ENCODE assay signal across 9 cellular contexts in the genomic region with DNA sequence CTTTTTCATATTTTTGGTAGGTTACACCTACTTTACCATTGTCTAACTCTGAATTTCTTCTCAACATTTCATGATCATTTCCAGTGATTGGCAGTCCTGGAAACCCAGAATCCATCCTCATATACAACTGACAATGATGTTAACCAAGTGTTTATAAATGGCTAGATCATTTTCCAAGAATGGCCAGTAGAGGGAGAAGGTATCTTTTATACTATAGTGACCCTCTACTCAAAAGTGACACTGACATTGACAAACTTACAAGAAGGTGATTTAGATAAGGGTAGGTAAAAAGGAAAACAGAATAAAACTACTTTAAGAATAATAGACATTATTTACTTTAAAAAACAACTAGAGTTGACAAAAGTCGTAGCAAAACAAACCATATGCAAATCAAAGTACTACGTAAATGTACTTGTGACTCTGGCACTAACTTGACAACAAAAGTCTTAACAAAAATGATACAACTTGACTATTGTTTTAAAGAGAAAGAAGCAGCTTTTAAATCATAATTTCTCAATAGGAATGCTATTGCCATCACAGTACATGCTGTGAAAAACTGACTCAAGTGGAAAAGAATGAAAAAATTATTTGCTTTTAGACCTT.
A peak's percentile ranks its signal among the peaks of the same experiment; 100 is the strongest.
DNase-seq lines count a peak whose midpoint lies in the region; ATAC-seq and TF ChIP-seq lines count a peak whose summit lies in the region.
"Had no signal": no experiment of that assay in that cellular context is flagged by ENCODE, and none has a peak within 500 bp of the region (broad histone marks: within the 10 kb centered on the region; RNA-seq: fewer than 3 reads in every experiment).

No MANE protein-coding gene starts in this region.

- H3K9me2 ChIP-seq in neural cell (ENCODE audit: insufficient read depth, low read length) = no peaks in the 10 kb centered on the region

- H3F3A ChIP-seq in neural cell (ENCODE audit: insufficient read depth, low read length, poor library complexity, severe bottlenecking) = no peaks in the 10 kb centered on the region

- no peaks in the 10 kb centered on the region for H3K4me1 Mint-ChIP-seq in activated T-helper 2 cell treated with anti-CD3 and anti-CD28 coated beads, Interferon-gamma antibody, Interleukin-2, Interleukin-4, amounts not matched to agents 10 μg/mL and 5 μg/mL and 100 μg/mL, durations not matched to agents 14 hours and 24 hours and 36 hours (ENCODE audit: low read depth)
- H3K4me1 Mint-ChIP-seq in activated T-cell treated with anti-CD3 and anti-CD28 coated beads, Interleukin-2, amount 50 U/mL, for 24 hours (ENCODE audit: low read depth) = no peaks in the 10 kb centered on the region

- H3K36me3 ChIP-seq in body of pancreas (replicated peaks in 1 of 2; ENCODE audit: insufficient read depth in 1 of 2, low read depth in 2 of 2) (peaks cover 0 to 11% of the 10 kb centered on the region in 2 donors), neural cell (ENCODE audit: insufficient read depth, low read length) (no peaks in the 10 kb centered on the region)

- intact Hi-C loops in body of pancreas (cut with DNase I) = no loop called here
- intact Hi-C loops in activated T-helper 2 cell treated with anti-CD3 and anti-CD28 coated beads, Interferon-gamma antibody, Interleukin-2, Interleukin-4, amounts not matched to agents 10 μg/mL and 5 μg/mL and 100 μg/mL, durations not matched to agents 14 hours and 24 hours and 36 hours (cut with micrococcal nuclease) = no loop called here

- H3K4me2 ChIP-seq in neural cell (ENCODE audit: low read length) = no peak overlapping the region

- no peak overlapping the region for H2AFZ ChIP-seq in neural cell (ENCODE audit: low read depth, low read length)

- H3K27me3 Mint-ChIP-seq in activated T-helper 2 cell treated with anti-CD3 and anti-CD28 coated beads, Interferon-gamma antibody, Interleukin-2, Interleukin-4, amounts not matched to agents 10 μg/mL and 5 μg/mL and 100 μg/mL, durations not matched to agents 14 hours and 24 hours and 36 hours (ENCODE audit: low read depth) = no peaks in the 10 kb centered on the region
- H3K27me3 Mint-ChIP-seq in activated T-cell treated with anti-CD3 and anti-CD28 coated beads, Interleukin-2, amount 50 U/mL, for 24 hours = no peaks in the 10 kb centered on the region

- no peak overlapping the region for H3K27ac Mint-ChIP-seq in activated T-helper 2 cell treated with anti-CD3 and anti-CD28 coated beads, Interferon-gamma antibody, Interleukin-2, Interleukin-4, amounts not matched to agents 10 μg/mL and 5 μg/mL and 100 μg/mL, durations not matched to agents 14 hours and 24 hours and 36 hours
- H3K27ac Mint-ChIP-seq in activated T-cell treated with anti-CD3 and anti-CD28 coated beads, Interleukin-2, amount 50 U/mL, for 24 hours = no peak overlapping the region

- WGBS in body of pancreas, 2 donors = 24 to 30% methylated on average over 2 of the region's 2 CpGs

- peaks cover 27% of the 10 kb centered on the region for H3K4me1 ChIP-seq in body of pancreas
- H3K4me1 ChIP-seq: SJCRH30 had no signal

- peak; percentile 40 for TF ChIP-seq CTCF in GM13977 (IDR thresholded peaks at IDR 0.05; ENCODE audit: extremely low read depth, insufficient read depth, missing control alignments)
- TF ChIP-seq CTCF in body of pancreas (IDR thresholded peaks at IDR 0.05) = peak; percentile 18 to 62 (median 56)
- peak; percentile 56 for TF ChIP-seq CTCF in neural cell (IDR thresholded peaks at IDR 0.05; ENCODE audit: poor library complexity, severe bottlenecking)

- TF ChIP-seq RAD21 in neural cell (conservative IDR thresholded peaks at IDR 0.05) = no peak

- TF ChIP-seq POLR2A in body of pancreas (IDR thresholded peaks at IDR 0.05) = no peak

- H3K9me3 ChIP-seq in body of pancreas (no peaks in the 10 kb centered on the region), neural cell (ENCODE audit: low read length) (no peaks in the 10 kb centered on the region)
- H3K9me3 ChIP-seq: SJCRH30 had no signal

- H3K4me3 ChIP-seq in body of pancreas = no peak overlapping the region
- H3K4me3 ChIP-seq in neural cell (ENCODE audit: low read length) = no peak overlapping the region
- H3K4me3 ChIP-seq: SJCRH30 had no signal

- H3K9me3 Mint-ChIP-seq in activated T-helper 2 cell treated with anti-CD3 and anti-CD28 coated beads, Interferon-gamma antibody, Interleukin-2, Interleukin-4, amounts not matched to agents 10 μg/mL and 5 μg/mL and 100 μg/mL, durations not matched to agents 14 hours and 24 hours and 36 hours = no peaks in the 10 kb centered on the region
- H3K9me3 Mint-ChIP-seq in activated T-cell treated with anti-CD3 and anti-CD28 coated beads, Interleukin-2, amount 50 U/mL, for 24 hours = no peaks in the 10 kb centered on the region

- TF ChIP-seq EP300 in neural cell (conservative IDR thresholded peaks at IDR 0.05; ENCODE audit: poor library complexity, severe bottlenecking) = no peak

- no peaks in the 10 kb centered on the region for H3K79me2 ChIP-seq in neural cell (replicated peaks; ENCODE audit: insufficient read depth, low read length)

- ATAC-seq in body of pancreas = peak; percentile 68

- H3K36me3 Mint-ChIP-seq in activated T-helper 2 cell treated with anti-CD3 and anti-CD28 coated beads, Interferon-gamma antibody, Interleukin-2, Interleukin-4, amounts not matched to agents 10 μg/mL and 5 μg/mL and 100 μg/mL, durations not matched to agents 14 hours and 24 hours and 36 hours (ENCODE audit: low read depth) = no peaks in the 10 kb centered on the region
- H3K36me3 Mint-ChIP-seq in activated T-cell treated with anti-CD3 and anti-CD28 coated beads, Interleukin-2, amount 50 U/mL, for 24 hours (ENCODE audit: low read depth) = no peaks in the 10 kb centered on the region

- no peaks in the 10 kb centered on the region for H4K20me1 ChIP-seq in neural cell (ENCODE audit: insufficient read depth)

- DNase-seq in GM13977 (ENCODE audit: low spot score) = no peak
- DNase-seq in Kasumi-1 (lab: John Stamatoyannopoulos, UW) = peak; percentile 56 to 69
- no peak for DNase-seq in body of pancreas
- no peak for DNase-seq in activated T-helper 2 cell treated with anti-CD3 and anti-CD28 coated beads, Interferon-gamma antibody, Interleukin-2, Interleukin-4, amounts not matched to agents 10 μg/mL and 5 μg/mL and 100 μg/mL, durations not matched to agents 14 hours and 24 hours and 36 hours (ENCODE audit: low spot score)
- DNase-seq in activated T-cell treated with anti-CD3 and anti-CD28 coated beads, Interleukin-2, amount 50 U/mL, for 24 hours = no peak
- no peak for DNase-seq in hepatic stellate cell (ENCODE audit: low spot score)
- DNase-seq in activated naive CD4-positive, alpha-beta T cell (lab: John Stamatoyannopoulos, UW) = no peak

- in situ Hi-C loops in GM13977 (cut with MboI; ENCODE audit: low pct_unique_long_range_greater_than_20kb, low sequenced_read_pairs, unreplicated experiment) = no loop called here

- H3K9ac ChIP-seq in neural cell (ENCODE audit: low read length) = no peak overlapping the region

- no peak overlapping the region for H3K4me3 Mint-ChIP-seq in activated T-helper 2 cell treated with anti-CD3 and anti-CD28 coated beads, Interferon-gamma antibody, Interleukin-2, Interleukin-4, amounts not matched to agents 10 μg/mL and 5 μg/mL and 100 μg/mL, durations not matched to agents 14 hours and 24 hours and 36 hours (ENCODE audit: low read depth)
- H3K4me3 Mint-ChIP-seq in activated T-cell treated with anti-CD3 and anti-CD28 coated beads, Interleukin-2, amount 50 U/mL, for 24 hours = no peak overlapping the region

- H3K27me3 ChIP-seq in body of pancreas (no peaks in the 10 kb centered on the region), neural cell (ENCODE audit: insufficient read depth, low read depth, low read length) (no peaks in the 10 kb centered on the region)
- H3K27me3 ChIP-seq: SJCRH30 had no signal

- H3K27ac ChIP-seq in body of pancreas (peak overlapping the region in 1 of 4 donors; percentile 36), neural cell (ENCODE audit: low read length) (no peak overlapping the region)
- H3K27ac ChIP-seq: SJCRH30 had no signal

TF ChIP-seq in neural cell, 6 proteins besides CTCF, POLR2A, EP300 and RAD21:
- no peak for TF ChIP-seq EZH2 (IDR thresholded peaks at IDR 0.05; ENCODE audit: borderline replicate concordance, insufficient read depth, low read length, poor library complexity, severe bottlenecking)
- no peak for TF ChIP-seq REST (IDR thresholded peaks at IDR 0.05; ENCODE audit: borderline replicate concordance)
- no peak for TF ChIP-seq TAF1 (IDR thresholded peaks at IDR 0.05; ENCODE audit: low read depth)
- no peak for TF ChIP-seq SMC3 (conservative IDR thresholded peaks at IDR 0.05; ENCODE audit: poor library complexity)
- no peak for TF ChIP-seq POLR2AphosphoS5 (IDR thresholded peaks at IDR 0.05)
- TF ChIP-seq MXI1 (conservative IDR thresholded peaks at IDR 0.05; ENCODE audit: poor library complexity, severe bottlenecking) = no peak
TF ChIP-seq in neural cell: peak in this region for 0.

Comparison
In these comparisons a context has a peak if more than half of its experiments do, and no peak if none do; other contexts are left out.
1. DNase-seq: peak in Kasumi-1 (2 of 2); none in GM13977 (single experiment), body of pancreas (0 of 4), activated T-helper 2 cell treated with anti-CD3 and anti-CD28 coated beads, Interferon-gamma antibody, Interleukin-2, Interleukin-4, amounts not matched to agents 10 μg/mL and 5 μg/mL and 100 μg/mL, durations not matched to agents 14 hours and 24 hours and 36 hours (single experiment), activated T-cell treated with anti-CD3 and anti-CD28 coated beads, Interleukin-2, amount 50 U/mL, for 24 hours (single experiment), hepatic stellate cell (single experiment) and activated naive CD4-positive, alpha-beta T cell (0 of 4).
2. Peak in every context shown above with its lines, with median percentiles within 50 percentile points of each other: CTCF ChIP-seq.